Comparison of ENCODE assay signal across 8 cellular contexts in the genomic region with DNA sequence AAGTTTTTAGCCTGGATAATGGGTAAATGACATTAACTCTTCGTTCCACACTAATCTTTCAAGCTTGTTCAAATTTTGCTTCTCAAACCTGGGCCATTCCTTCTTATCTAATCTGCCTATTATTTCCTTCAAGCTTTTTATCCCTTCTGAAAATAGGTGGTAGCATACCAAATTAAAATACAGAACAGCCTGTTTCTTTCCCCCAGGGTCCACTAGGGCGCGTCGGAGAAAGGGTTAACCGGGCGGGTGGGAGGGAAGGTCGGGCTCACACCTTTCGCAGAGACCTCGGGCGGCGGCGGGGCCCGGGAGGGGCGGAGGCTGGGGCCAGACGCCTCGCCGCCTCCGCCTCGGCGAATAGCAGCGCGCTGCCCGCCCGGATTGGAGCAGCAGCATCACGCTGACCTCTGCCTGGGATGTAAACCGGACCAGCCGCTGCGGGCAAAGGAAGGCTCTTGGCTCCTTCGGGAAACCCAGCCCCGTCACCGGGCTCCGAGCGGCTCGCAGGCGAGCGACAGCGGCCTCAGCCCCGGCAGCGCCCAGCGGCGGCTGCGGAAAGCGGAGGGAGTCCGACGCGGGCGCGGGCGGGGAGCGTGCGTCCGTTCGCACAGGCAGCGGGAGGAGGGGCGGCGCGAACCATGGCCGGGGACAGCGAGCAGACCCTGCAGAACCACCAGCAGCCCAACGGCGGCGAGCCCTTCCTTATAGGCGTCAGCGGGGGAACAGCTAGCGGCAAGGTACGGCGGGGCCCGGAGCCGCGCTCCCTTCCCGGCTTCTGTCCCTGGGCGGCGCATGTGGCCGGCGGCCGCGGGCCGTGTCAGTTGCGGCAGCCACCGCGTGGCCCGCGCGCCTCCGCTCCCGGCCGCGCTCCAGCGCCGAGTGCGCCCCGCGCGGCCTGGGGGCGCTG. TPM values are rescaled to one million over a fixed set of nuclear protein-coding genes. Genes with fewer than 3 reads are reported as not detected.
DNase-seq lines count a peak whose midpoint lies in the region; ATAC-seq, FAIRE-seq and TF ChIP-seq lines count a peak whose summit lies in the region.

TSS of gene UCK2 (plus strand) at position 416 of the 904 bp plus-strand sequence. CDS start at position 636, 220 bp downstream.

- CTCF ChIA-PET in AG04450 (lab: Charles Lee) = interaction anchor here (0.6 to 1.5 kb wide), 9 partner anchors 9 to 1014 kb away, joined by 3 to 8 read pairs (median 3); no protein-coding TSS in a partner anchor

- ATAC-seq in GM18519 (IDR thresholded peaks at IDR 0.05; ENCODE audit: low FRiP score, unreplicated experiment) (peak; percentile 58), HG03039 (IDR thresholded peaks at IDR 0.05; ENCODE audit: unreplicated experiment) (peak; percentile 67)

- DNase-seq in AG04450 (ENCODE audit: low read depth, low spot score) (peak; percentile 43), NCI-H2171 (lab: John Stamatoyannopoulos, UW) (peak; percentile 60), kidney (peak; percentile 92)
- DNase-seq in central memory CD4-positive, alpha-beta T cell = peak; percentile 33
- DNase-seq in stimulated activated CD4-positive, alpha-beta T cell treated with anti-CD3 and anti-CD28 coated beads, Interleukin-15, amount 100 ng/mL, for 24 hours = peak; percentile 87

- H3K27ac ChIP-seq in AG04450 (ENCODE audit: low read depth, low read length) (peak within 1 kb of the TSS; percentile 86), kidney (ENCODE audit: low read depth in 2 of 2, low read length in 2 of 2) (peak within 1 kb of the TSS; percentile 74 to 86)

- POLR2A ChIA-PET in AG04450 (lab: Yijun Ruan, JAX) = interaction anchor here (1.7 to 3.4 kb wide), 3 partner anchors 57 to 71 kb away, joined by 3 to 20 read pairs (median 10); partner anchors contain the start of gene TMCO1

- FAIRE-seq in kidney (lab: Jason Lieb, UNC) = no peak

- TF ChIP-seq CTCF in AG04450 (IDR thresholded peaks at IDR 0.05; ENCODE audit: low read depth, low read length) (no peak), WI38 (IDR thresholded peaks at IDR 0.05; ENCODE audit: low read depth, low read length) (no peak), kidney (IDR thresholded peaks at IDR 0.05; ENCODE audit: borderline replicate concordance, extremely low read depth, insufficient read depth) (peak; percentile 14)

- H3K27me3 ChIP-seq in AG04450 (ENCODE audit: control insufficient read depth, insufficient read depth, low read length) = no peaks in the 10 kb centered on the region

- peaks cover 7 to 9% of the 10 kb centered on the region in 2 donors for H3K4me1 ChIP-seq in kidney (ENCODE audit: control insufficient read depth in 1 of 2, insufficient read depth in 1 of 2, low read depth in 1 of 2, low read length in 2 of 2)

- no peaks in the 10 kb centered on the region for H3K9me3 ChIP-seq in AG04450 (ENCODE audit: control insufficient read depth, insufficient read depth, low read length)
- H3K9me3 ChIP-seq in kidney (ENCODE audit: control insufficient read depth in 1 of 2, low read length in 2 of 2) = no peaks in the 10 kb centered on the region

- intact Hi-C loops in kidney (cut with DNase I) = no loop called here

- peak within 1 kb of the TSS; percentile 68 to 76 for H3K9ac ChIP-seq in kidney (ENCODE audit: low read length in 2 of 2)

- H3K4me3 ChIP-seq in AG04450 (ENCODE audit: low read depth, low read length) (peak within 1 kb of the TSS; percentile 88), WI38 (ENCODE audit: low read depth, low read length) (peak within 1 kb of the TSS; percentile 91), kidney (ENCODE audit: low read length in 2 of 2) (peak within 1 kb of the TSS; percentile 80 to 92)

- H3K36me3 ChIP-seq in kidney (ENCODE audit: control insufficient read depth in 1 of 2, insufficient read depth in 2 of 2, low read length in 2 of 2) = no peaks in the 10 kb centered on the region

RNA-seq across cellular contexts. Expression of gene UCK2, which starts in this region (rescaled TPM):
- 52.7 and 59.1 TPM in 2 replicates for polyA plus RNA-seq in AG04450 (2011; rRNA removed)
- 63.0 and 99.9 TPM in 2 replicates for polyA minus RNA-seq in AG04450 (2011; rRNA and poly(A)+ RNA removed)
- total RNA-seq in kidney = 18.7 TPM
- polyA plus RNA-seq in kidney (ENCODE audit: insufficient read depth, low read depth, low replicate concordance) = 8.2 TPM

Comparison
In these comparisons a context has a peak if more than half of its experiments do, and no peak if none do; other contexts are left out.
1. Peak in every context shown above with its lines: DNase-seq, ATAC-seq, H3K4me3 ChIP-seq and H3K27ac ChIP-seq.
2. DNase-seq: peak in every context shown above with its lines; median percentile 92 in kidney; 87 in stimulated activated CD4-positive, alpha-beta T cell treated with anti-CD3 and anti-CD28 coated beads, Interleukin-15, amount 100 ng/mL, for 24 hours; 60 in NCI-H2171; 43 in AG04450; 33 in central memory CD4-positive, alpha-beta T cell.